Comparison of ENCODE assay signal across 8 cellular contexts in the genomic region with DNA sequence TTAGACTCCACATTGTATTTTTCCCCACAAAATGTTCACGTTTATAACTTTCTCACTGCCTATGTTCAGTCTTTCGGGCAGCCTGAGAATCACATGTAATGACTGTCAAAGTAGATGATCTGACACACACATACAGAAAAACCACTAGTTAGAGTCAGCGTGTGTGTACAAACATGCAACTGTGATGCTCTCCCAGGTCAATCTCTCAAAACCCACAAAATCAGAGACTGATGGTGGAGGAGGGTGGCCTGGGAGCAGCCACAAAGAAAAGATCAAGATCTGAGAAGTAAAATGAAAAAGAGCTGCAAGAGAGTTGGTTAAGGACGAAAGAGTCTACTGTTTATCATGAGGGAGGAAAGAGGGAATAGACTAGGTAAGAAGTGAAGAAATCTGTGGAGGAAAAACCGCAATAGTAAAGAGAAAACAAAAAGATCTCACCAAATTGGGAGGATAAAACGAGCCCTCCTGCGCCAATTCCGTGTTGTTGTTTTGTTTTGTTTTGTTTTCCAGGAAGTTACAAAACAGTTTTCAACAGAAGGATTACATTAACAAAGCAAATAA. TPM values are rescaled to one million over a fixed set of nuclear protein-coding genes. Genes with fewer than 3 reads are reported as not detected.
DNase-seq lines count a peak whose midpoint lies in the region; ATAC-seq and TF ChIP-seq lines count a peak whose summit lies in the region.

No MANE protein-coding gene starts in this region.

- H3K27me3 ChIP-seq in psoas muscle (ENCODE audit: insufficient read depth in 3 of 3, low read length in 2 of 3) = no peaks in the 10 kb centered on the region

- ATAC-seq in psoas muscle = no peak

- H3K9me3 ChIP-seq in psoas muscle = no peaks in the 10 kb centered on the region

- H3K4me3 ChIP-seq in GM12864 (ENCODE audit: low read depth, low read length) (peak overlapping the region; percentile 100), psoas muscle (peak overlapping the region; percentile 91)

- no peak for TF ChIP-seq CTCF in GM12864 (IDR thresholded peaks at IDR 0.05; ENCODE audit: low read depth, low read length, missing control alignments)
- no peak for TF ChIP-seq CTCF in psoas muscle (IDR thresholded peaks at IDR 0.05)
- TF ChIP-seq CTCF in GM20000 (IDR thresholded peaks at IDR 0.05; ENCODE audit: extremely low read depth, missing control alignments) = no peak

- WGBS in psoas muscle, 3 donors = 3 to 6% (median 3%) methylated on average over 8 of the region's 8 CpGs

- H3K4me1 ChIP-seq in psoas muscle = peaks cover 45% of the 10 kb centered on the region

- H3K27ac ChIP-seq in epithelial cell of prostate (peak overlapping the region; percentile 84), psoas muscle (peak overlapping the region; percentile 99)

- DNase-seq in GM12864 (ENCODE audit: low read depth) = no peak
- peak; percentile 10 for DNase-seq in RPMI8226
- DNase-seq in epithelial cell of prostate (ENCODE audit: low read depth, low spot score) = no peak
- no peak for DNase-seq in psoas muscle
- no peak for DNase-seq in NOMO-1 treated with dmso at 0.1 percent for 144 hours (lab: John Stamatoyannopoulos, UW; ENCODE audit: unreplicated experiment)
- no peak for DNase-seq in NOMO-1 treated with DMSO at 0.1 percent for 48 hours (lab: John Stamatoyannopoulos, UW; ENCODE audit: unreplicated experiment)
- DNase-seq in GM20000 (ENCODE audit: low spot score) = no peak
- no peak for DNase-seq in AG20443 (ENCODE audit: low spot score)

- H3K36me3 ChIP-seq in psoas muscle (ENCODE audit: insufficient read depth in 1 of 2, low read depth in 1 of 2) = peaks cover 0 to 6% of the 10 kb centered on the region in 2 donors

- intact Hi-C loops in psoas muscle (cut with DNase I) = loop anchor here (2.0 to 5.0 kb wide), 6 partner anchors 38 to 182 kb away; no protein-coding TSS in a partner anchor

RNA-seq across cellular contexts. Expression of a gene that starts 2.3 kb away (rescaled TPM):
- 100 to 1,000 TPM; 158 to 532 (median 327) TPM for total RNA-seq in psoas muscle
- 100 to 1,000 TPM in 2 of 3 donors, 10 to 100 TPM in 1; 52.4 to 596 (median 201) TPM for polyA plus RNA-seq in psoas muscle
